12 cellular contexts compared by ENCODE assay signal in genomic region chr14:105330491-105330895, GRCh38. TPM values are rescaled to one million over a fixed set of nuclear protein-coding genes. Genes with fewer than 3 reads are reported as not detected.
A peak's percentile ranks its signal among the peaks of the same experiment; 100 is the strongest.
DNase-seq lines count a peak whose midpoint lies in the region; ATAC-seq and TF ChIP-seq lines count a peak whose summit lies in the region.
"Had no signal": no experiment of that assay in that cellular context is flagged by ENCODE, and none has a peak within 500 bp of the region (broad histone marks: within the 10 kb centered on the region; RNA-seq: fewer than 3 reads in every experiment).

No MANE protein-coding gene starts in this region.

- H3K4me3 ChIP-seq in fibroblast of lung (replicated peaks in 1 of 4; ENCODE audit: control extremely low read depth in 1 of 4, insufficient read depth in 1 of 4, low read depth in 3 of 4, low read length in 4 of 4) (no peak overlapping the region), smooth muscle cell (no peak overlapping the region)
- H3K4me3 ChIP-seq: SK-N-MC had no signal

- H3K4me2 ChIP-seq in fibroblast of lung (ENCODE audit: extremely low read depth, insufficient read depth, low read length), result peak overlapping the region; percentile 40
- peak overlapping the region; percentile 65 for H3K4me2 ChIP-seq in smooth muscle cell

- peak overlapping the region; percentile 20 for H3K27ac Mint-ChIP-seq in activated CD8-positive, alpha-beta T cell treated with anti-CD3 and anti-CD28 coated beads for 36 hours
- H3K27ac Mint-ChIP-seq in activated CD8-positive, alpha-beta T cell treated with anti-CD3 and anti-CD28 coated beads, Interleukin-2, amount 10 ng/mL, durations not matched to agents 7 days and 5 days, result no peak overlapping the region
- no peak overlapping the region for H3K27ac Mint-ChIP-seq in activated T-helper 1 cell treated with anti-CD3 and anti-CD28 coated beads, Interleukin-12 subunit alpha, Interleukin-12 subunit beta, Interleukin-2, Interleukin-4 antibody, amounts not matched to agents 30 ng/mL and 10 ng/mL and 1 ng/mL, durations not matched to agents 14 hours and 24 hours and 36 hours
- H3K27ac Mint-ChIP-seq: mesothelial cell of epicardium, type B pancreatic cell had no signal

- no peak overlapping the region for H3K4me3 Mint-ChIP-seq in activated CD8-positive, alpha-beta T cell treated with anti-CD3 and anti-CD28 coated beads for 36 hours
- H3K4me3 Mint-ChIP-seq in activated CD8-positive, alpha-beta T cell treated with anti-CD3 and anti-CD28 coated beads, Interleukin-2, amount 10 ng/mL, durations not matched to agents 7 days and 5 days, result no peak overlapping the region
- H3K4me3 Mint-ChIP-seq in activated T-helper 1 cell treated with anti-CD3 and anti-CD28 coated beads, Interleukin-12 subunit alpha, Interleukin-12 subunit beta, Interleukin-2, Interleukin-4 antibody, amounts not matched to agents 30 ng/mL and 10 ng/mL and 1 ng/mL, durations not matched to agents 14 hours and 24 hours and 36 hours, result no peak overlapping the region
- H3K4me3 Mint-ChIP-seq: mesothelial cell of epicardium, type B pancreatic cell had no signal

- peaks cover 2% of the 10 kb centered on the region for H3K79me2 ChIP-seq in fibroblast of lung (ENCODE audit: control insufficient read depth, insufficient read depth, low read length)
- peaks cover 36% of the 10 kb centered on the region for H3K79me2 ChIP-seq in smooth muscle cell (ENCODE audit: low read depth)

- H2AFZ ChIP-seq in fibroblast of lung (ENCODE audit: low read length), result no peak overlapping the region
- no peak overlapping the region for H2AFZ ChIP-seq in smooth muscle cell (ENCODE audit: low read depth)

- no peaks in the 10 kb centered on the region for H3K9me3 ChIP-seq in fibroblast of lung (ENCODE audit: control insufficient read depth, insufficient read depth, low read depth, low read length)
- no peaks in the 10 kb centered on the region for H3K9me3 ChIP-seq in smooth muscle cell (replicated peaks; ENCODE audit: low read depth)

- no peaks in the 10 kb centered on the region for H3K9me3 Mint-ChIP-seq in activated CD8-positive, alpha-beta T cell treated with anti-CD3 and anti-CD28 coated beads for 36 hours
- H3K9me3 Mint-ChIP-seq in activated CD8-positive, alpha-beta T cell treated with anti-CD3 and anti-CD28 coated beads, Interleukin-2, amount 10 ng/mL, durations not matched to agents 7 days and 5 days (ENCODE audit: insufficient read depth), result no peaks in the 10 kb centered on the region
- H3K9me3 Mint-ChIP-seq in activated T-helper 1 cell treated with anti-CD3 and anti-CD28 coated beads, Interleukin-12 subunit alpha, Interleukin-12 subunit beta, Interleukin-2, Interleukin-4 antibody, amounts not matched to agents 30 ng/mL and 10 ng/mL and 1 ng/mL, durations not matched to agents 14 hours and 24 hours and 36 hours, result no peaks in the 10 kb centered on the region
- H3K9me3 Mint-ChIP-seq: mesothelial cell of epicardium, type B pancreatic cell had no signal

- no peaks in the 10 kb centered on the region for H3K27me3 Mint-ChIP-seq in activated CD8-positive, alpha-beta T cell treated with anti-CD3 and anti-CD28 coated beads for 36 hours
- no peaks in the 10 kb centered on the region for H3K27me3 Mint-ChIP-seq in activated CD8-positive, alpha-beta T cell treated with anti-CD3 and anti-CD28 coated beads, Interleukin-2, amount 10 ng/mL, durations not matched to agents 7 days and 5 days (ENCODE audit: low read depth)
- H3K27me3 Mint-ChIP-seq in activated T-helper 1 cell treated with anti-CD3 and anti-CD28 coated beads, Interleukin-12 subunit alpha, Interleukin-12 subunit beta, Interleukin-2, Interleukin-4 antibody, amounts not matched to agents 30 ng/mL and 10 ng/mL and 1 ng/mL, durations not matched to agents 14 hours and 24 hours and 36 hours (ENCODE audit: insufficient read depth), result no peaks in the 10 kb centered on the region
- H3K27me3 Mint-ChIP-seq: type B pancreatic cell had no signal

- H3K27me3 ChIP-seq in fibroblast of lung (ENCODE audit: control insufficient read depth, insufficient read depth, low read length), result no peaks in the 10 kb centered on the region
- no peaks in the 10 kb centered on the region for H3K27me3 ChIP-seq in smooth muscle cell (ENCODE audit: low read depth)

- ATAC-seq in activated CD8-positive, alpha-beta T cell treated with anti-CD3 and anti-CD28 coated beads for 36 hours, result peak; percentile 69
- no peak for ATAC-seq in activated CD8-positive, alpha-beta T cell treated with anti-CD3 and anti-CD28 coated beads, Interleukin-2, amount 10 ng/mL, durations not matched to agents 7 days and 5 days
- ATAC-seq in HG02970 (IDR thresholded peaks at IDR 0.05; ENCODE audit: low FRiP score, unreplicated experiment), result no peak

- H3F3A ChIP-seq in smooth muscle cell (ENCODE audit: low read depth), result no peaks in the 10 kb centered on the region

- DNase-seq in activated CD8-positive, alpha-beta T cell treated with anti-CD3 and anti-CD28 coated beads for 36 hours, result peak; percentile 56
- no peak for DNase-seq in activated CD8-positive, alpha-beta T cell treated with anti-CD3 and anti-CD28 coated beads, Interleukin-2, amount 10 ng/mL, durations not matched to agents 7 days and 5 days
- DNase-seq in NCI-H69 (lab: John Stamatoyannopoulos, UW), result peak; percentile 27
- peak in 1 of 2 donors; percentile 70 for DNase-seq in fibroblast of lung (ENCODE audit: low read depth in 2 of 2)
- no peak for DNase-seq in smooth muscle cell (lab: John Stamatoyannopoulos, UW; ENCODE audit: unreplicated experiment)
- no peak for DNase-seq in medulla oblongata (ENCODE audit: extremely low spot score)
- no peak for DNase-seq in activated T-helper 1 cell treated with anti-CD3 and anti-CD28 coated beads, Interleukin-12 subunit alpha, Interleukin-12 subunit beta, Interleukin-2, Interleukin-4 antibody, amounts not matched to agents 30 ng/mL and 10 ng/mL and 1 ng/mL, durations not matched to agents 14 hours and 24 hours and 36 hours (ENCODE audit: low spot score)
- DNase-seq: NCI-H2171 had no signal

- 66% methylated on average over 12 of the region's 13 CpGs for whole genome bisulfite sequencing in smooth muscle cell (ENCODE audit: low lambda C conversion rate)

- no peaks in the 10 kb centered on the region for H4K20me1 ChIP-seq in fibroblast of lung (ENCODE audit: control insufficient read depth, extremely low read depth, insufficient read depth, low read length)
- peaks cover 88% of the 10 kb centered on the region for H4K20me1 ChIP-seq in smooth muscle cell (ENCODE audit: low read depth)

- POLR2A ChIA-PET in activated CD8-positive, alpha-beta T cell treated with anti-CD3 and anti-CD28 coated beads for 36 hours (lab: Charles Lee), result interaction anchor here (0.9 kb wide), 1 partner anchor 10 kb away, joined by 3 read pairs; no protein-coding TSS in a partner anchor
- POLR2A ChIA-PET in activated CD8-positive, alpha-beta T cell treated with anti-CD3 and anti-CD28 coated beads, Interleukin-2, amount 10 ng/mL, durations not matched to agents 7 days and 5 days (lab: Charles Lee), result no interaction called here

- intact Hi-C loops in activated CD8-positive, alpha-beta T cell treated with anti-CD3 and anti-CD28 coated beads for 36 hours (cut with micrococcal nuclease), result no loop called here
- intact Hi-C loops in activated T-helper 1 cell treated with anti-CD3 and anti-CD28 coated beads, Interleukin-12 subunit alpha, Interleukin-12 subunit beta, Interleukin-2, Interleukin-4 antibody, amounts not matched to agents 30 ng/mL and 10 ng/mL and 1 ng/mL, durations not matched to agents 14 hours and 24 hours and 36 hours (cut with micrococcal nuclease), result no loop called here

- TF ChIP-seq CTCF in activated CD8-positive, alpha-beta T cell treated with anti-CD3 and anti-CD28 coated beads for 36 hours (IDR thresholded peaks at IDR 0.05), result no peak
- TF ChIP-seq CTCF in fibroblast of lung (conservative IDR thresholded peaks at IDR 0.05 in 1 of 2, IDR thresholded peaks at IDR 0.05 in 1 of 2; ENCODE audit: low read depth in 1 of 2, low read length in 2 of 2), result no peak
- no peak for TF ChIP-seq CTCF in smooth muscle cell (IDR thresholded peaks at IDR 0.05; ENCODE audit: borderline replicate concordance, insufficient read depth, poor library complexity, severe bottlenecking)

- peaks cover 31% of the 10 kb centered on the region for H3K4me1 Mint-ChIP-seq in activated CD8-positive, alpha-beta T cell treated with anti-CD3 and anti-CD28 coated beads for 36 hours (ENCODE audit: low read depth)
- H3K4me1 Mint-ChIP-seq in activated CD8-positive, alpha-beta T cell treated with anti-CD3 and anti-CD28 coated beads, Interleukin-2, amount 10 ng/mL, durations not matched to agents 7 days and 5 days (ENCODE audit: low read depth), result peaks cover 33% of the 10 kb centered on the region
- peaks cover 10% of the 10 kb centered on the region for H3K4me1 Mint-ChIP-seq in activated T-helper 1 cell treated with anti-CD3 and anti-CD28 coated beads, Interleukin-12 subunit alpha, Interleukin-12 subunit beta, Interleukin-2, Interleukin-4 antibody, amounts not matched to agents 30 ng/mL and 10 ng/mL and 1 ng/mL, durations not matched to agents 14 hours and 24 hours and 36 hours (ENCODE audit: low read depth)

- H3K36me3 ChIP-seq in fibroblast of lung (ENCODE audit: control insufficient read depth, insufficient read depth, low read length) (no peaks in the 10 kb centered on the region), smooth muscle cell (ENCODE audit: low read depth) (no peaks in the 10 kb centered on the region)

- H3K4me1 ChIP-seq in fibroblast of lung (ENCODE audit: control insufficient read depth, extremely low read depth, insufficient read depth, low read length) (peaks cover 4% of the 10 kb centered on the region), smooth muscle cell (ENCODE audit: low read depth) (peaks cover 13% of the 10 kb centered on the region)

- H3K27ac ChIP-seq in fibroblast of lung (ENCODE audit: insufficient read depth, low read length), result no peak overlapping the region
- no peak overlapping the region for H3K27ac ChIP-seq in smooth muscle cell (ENCODE audit: low read depth)
- H3K27ac ChIP-seq: SK-N-MC had no signal

- no peak overlapping the region for H3K9ac ChIP-seq in fibroblast of lung (ENCODE audit: insufficient read depth, low read length)
- H3K9ac ChIP-seq in smooth muscle cell (ENCODE audit: low read depth), result no peak overlapping the region

- CTCF ChIA-PET in activated CD8-positive, alpha-beta T cell treated with anti-CD3 and anti-CD28 coated beads for 36 hours (lab: Charles Lee), result interaction anchor here (1.1 to 1.2 kb wide), 3 partner anchors 14 to 159 kb away, joined by 3 read pairs; no protein-coding TSS in a partner anchor
- CTCF ChIA-PET in activated CD8-positive, alpha-beta T cell treated with anti-CD3 and anti-CD28 coated beads, Interleukin-2, amount 10 ng/mL, durations not matched to agents 7 days and 5 days (lab: Charles Lee), result no interaction called here

- H3K36me3 Mint-ChIP-seq in activated CD8-positive, alpha-beta T cell treated with anti-CD3 and anti-CD28 coated beads for 36 hours (ENCODE audit: low read depth), result no peaks in the 10 kb centered on the region
- no peaks in the 10 kb centered on the region for H3K36me3 Mint-ChIP-seq in activated CD8-positive, alpha-beta T cell treated with anti-CD3 and anti-CD28 coated beads, Interleukin-2, amount 10 ng/mL, durations not matched to agents 7 days and 5 days (ENCODE audit: low read depth)
- H3K36me3 Mint-ChIP-seq in activated T-helper 1 cell treated with anti-CD3 and anti-CD28 coated beads, Interleukin-12 subunit alpha, Interleukin-12 subunit beta, Interleukin-2, Interleukin-4 antibody, amounts not matched to agents 30 ng/mL and 10 ng/mL and 1 ng/mL, durations not matched to agents 14 hours and 24 hours and 36 hours (ENCODE audit: low read depth), result no peaks in the 10 kb centered on the region
- H3K36me3 Mint-ChIP-seq: type B pancreatic cell had no signal

RNA-seq across cellular contexts. Expression of gene PACS2, which starts 15.9 kb away (rescaled TPM):
- 10 to 100 TPM; 26.7 to 30.4 TPM for total RNA-seq in activated CD8-positive, alpha-beta T cell treated with anti-CD3 and anti-CD28 coated beads for 36 hours
- 10 to 100 TPM; 32.9 to 38.5 TPM for total RNA-seq in activated CD8-positive, alpha-beta T cell treated with anti-CD3 and anti-CD28 coated beads, Interleukin-2, amount 10 ng/mL, durations not matched to agents 7 days and 5 days
- total RNA-seq in fibroblast of lung (36.2 and 52.5 TPM in 2 replicates), smooth muscle cell (36.9 and 37.3 TPM in 2 replicates)
- polyA plus RNA-seq in fibroblast of lung (20.3 and 23.2 TPM in 2 replicates), smooth muscle cell (49.1 and 57.7 TPM in 2 replicates)
- 29.4 and 34.6 TPM in 2 replicates for polyA plus RNA-seq in fibroblast of lung (2012)
- 34.9 and 40.3 TPM in 2 replicates for polyA minus RNA-seq in fibroblast of lung (ENCODE audit: low replicate concordance)
- 28.2 and 32.3 TPM in 2 replicates for total RNA-seq in activated T-helper 1 cell treated with anti-CD3 and anti-CD28 coated beads, Interleukin-12 subunit alpha, Interleukin-12 subunit beta, Interleukin-2, Interleukin-4 antibody, amounts not matched to agents 30 ng/mL and 10 ng/mL and 1 ng/mL, durations not matched to agents 14 hours and 24 hours and 36 hours

RNA-seq across cellular contexts. Expression of gene BRF1, which starts 29.7 kb away (rescaled TPM):
- 10 to 100 TPM; 25.3 to 26.6 TPM for total RNA-seq in activated CD8-positive, alpha-beta T cell treated with anti-CD3 and anti-CD28 coated beads for 36 hours
- 10 to 100 TPM; 42.1 to 44.7 TPM for total RNA-seq in activated CD8-positive, alpha-beta T cell treated with anti-CD3 and anti-CD28 coated beads, Interleukin-2, amount 10 ng/mL, durations not matched to agents 7 days and 5 days
- total RNA-seq in fibroblast of lung (26.5 and 33.4 TPM in 2 replicates), smooth muscle cell (9.8 and 15.9 TPM in 2 replicates)
- polyA plus RNA-seq in fibroblast of lung (7.4 and 8.4 TPM in 2 replicates), smooth muscle cell (12.5 and 20.7 TPM in 2 replicates)
- polyA plus RNA-seq in fibroblast of lung (2012), result 17.0 and 17.3 TPM in 2 replicates
- 29.3 and 37.6 TPM in 2 replicates for polyA minus RNA-seq in fibroblast of lung (ENCODE audit: low replicate concordance)
- total RNA-seq in activated T-helper 1 cell treated with anti-CD3 and anti-CD28 coated beads, Interleukin-12 subunit alpha, Interleukin-12 subunit beta, Interleukin-2, Interleukin-4 antibody, amounts not matched to agents 30 ng/mL and 10 ng/mL and 1 ng/mL, durations not matched to agents 14 hours and 24 hours and 36 hours, result 46.1 and 46.9 TPM in 2 replicates

Comparison
In these comparisons a context has a peak if more than half of its experiments do, and no peak if none do; other contexts are left out.
1. DNase-seq: peak in activated CD8-positive, alpha-beta T cell treated with anti-CD3 and anti-CD28 coated beads for 36 hours (single experiment) and NCI-H69 (single experiment); none in activated CD8-positive, alpha-beta T cell treated with anti-CD3 and anti-CD28 coated beads, Interleukin-2, amount 10 ng/mL, durations not matched to agents 7 days and 5 days (single experiment), smooth muscle cell (single experiment), medulla oblongata (single experiment) and activated T-helper 1 cell treated with anti-CD3 and anti-CD28 coated beads, Interleukin-12 subunit alpha, Interleukin-12 subunit beta, Interleukin-2, Interleukin-4 antibody, amounts not matched to agents 30 ng/mL and 10 ng/mL and 1 ng/mL, durations not matched to agents 14 hours and 24 hours and 36 hours (single experiment).